Comparison of ENCODE assay signal across 19 cellular contexts in the genomic region with DNA sequence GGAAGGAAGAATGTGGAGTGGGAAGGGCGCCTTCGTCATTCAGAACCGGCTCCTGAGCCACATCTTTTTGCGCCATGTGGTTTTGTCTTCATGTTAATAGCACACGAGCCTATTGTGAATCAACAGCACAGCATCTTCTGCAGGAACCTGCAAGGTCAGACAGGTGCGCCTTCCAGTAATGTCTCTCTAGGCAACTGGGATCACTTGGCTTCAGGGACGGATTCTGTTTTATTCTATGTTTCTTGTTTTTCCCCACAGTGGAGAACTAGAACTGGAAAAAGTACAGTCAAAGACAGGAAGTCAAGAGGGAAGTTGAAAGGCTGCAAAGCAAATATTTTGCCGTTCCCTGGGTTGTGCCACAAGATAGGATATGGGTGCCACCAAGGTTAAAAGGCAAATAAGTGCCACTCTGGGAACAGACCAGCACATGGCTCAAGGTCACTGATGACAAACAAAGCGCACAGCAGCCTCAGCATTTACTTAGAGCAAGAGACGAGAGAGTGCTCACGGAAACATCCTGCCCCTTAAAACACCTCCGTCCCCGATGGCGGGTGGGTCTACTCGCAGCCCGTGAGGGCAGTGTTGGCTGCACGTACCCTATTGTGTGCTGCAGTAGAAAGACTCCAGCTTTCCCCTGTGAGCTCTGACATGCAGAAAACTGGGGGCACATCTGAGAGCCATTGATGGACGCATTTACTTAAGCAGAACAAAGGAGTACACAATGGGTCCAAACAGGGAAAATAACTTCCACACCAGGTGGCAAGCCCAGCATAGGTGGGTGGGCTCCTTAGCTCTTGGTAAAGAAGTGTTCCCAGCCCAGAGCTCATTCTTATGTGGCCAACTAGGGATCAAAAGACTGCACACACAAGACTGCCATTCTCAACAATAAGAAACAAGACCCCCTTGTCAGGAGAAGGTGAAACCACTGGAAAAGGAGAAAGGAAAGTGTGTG.
DNase-seq lines count a peak whose midpoint lies in the region; ATAC-seq and TF ChIP-seq lines count a peak whose summit lies in the region.
"Had no signal": no experiment of that assay in that cellular context is flagged by ENCODE, and none has a peak within 500 bp of the region (broad histone marks: within the 10 kb centered on the region; RNA-seq: fewer than 3 reads in every experiment).

No MANE protein-coding gene starts in this region.

- no peak overlapping the region for H3K27ac Mint-ChIP-seq in MCF 10A (ENCODE audit: low read depth, unreplicated experiment)

- intact Hi-C loops in Right ventricle myocardium inferior (cut with DNase I), result no loop called here
- intact Hi-C loops in left cardiac atrium (cut with DNase I), result no loop called here
- intact Hi-C loops in thyroid gland (cut with DNase I), result no loop called here
- intact Hi-C loops in posterior cingulate gyrus (cut with DNase I), result no loop called here
- intact Hi-C loops in MCF 10A (cut with micrococcal nuclease), result no loop called here

- no peaks in the 10 kb centered on the region for H3K27me3 ChIP-seq in neuron (ENCODE audit: insufficient read depth, low read length)
- H3K27me3 ChIP-seq in thyroid gland, result no peaks in the 10 kb centered on the region

- CTCF ChIA-PET in MCF 10A (lab: Yijun Ruan, JAX), result no interaction called here

- no peaks in the 10 kb centered on the region for H3K9me3 Mint-ChIP-seq in MCF 10A (ENCODE audit: unreplicated experiment)

- TF ChIP-seq POLR2A in thyroid gland (IDR thresholded peaks at IDR 0.05), result no peak

- no peak overlapping the region for H3K27ac ChIP-seq in thyroid gland
- H3K27ac ChIP-seq: GM23248, HL-60, PC-9 had no signal

- H3K36me3 ChIP-seq in neuron (ENCODE audit: insufficient read depth, low read length) (no peaks in the 10 kb centered on the region), thyroid gland (no peaks in the 10 kb centered on the region)

- H3K4me1 Mint-ChIP-seq in MCF 10A (ENCODE audit: insufficient read depth, unreplicated experiment), result no peaks in the 10 kb centered on the region

- DNase-seq in Right ventricle myocardium inferior (ENCODE audit: missing footprints), result peak; percentile 55
- DNase-seq in left cardiac atrium, result no peak
- peak; percentile 36 to 67 for DNase-seq in dermis microvascular lymphatic vessel endothelial cell (ENCODE audit: low read depth in 2 of 2)
- no peak for DNase-seq in thyroid gland
- DNase-seq in posterior cingulate gyrus, result no peak
- DNase-seq in activated naive CD4-positive, alpha-beta T cell (lab: John Stamatoyannopoulos, UW), result no peak
- no peak for DNase-seq in MCF 10A (ENCODE audit: unreplicated experiment)
- DNase-seq: DND-41, GF-D8, GM23248, KG1, NCI-H1092 treated with DMSO at 0.1 percent for 48 hours, NCI-H187, NCI-H526 treated with DMSO at 0.1 percent for 48 hours, PC-9, Right ventricle myocardium superior had no signal

- H3K4me3 ChIP-seq in neuron (ENCODE audit: low read length), result peak overlapping the region; percentile 24
- no peak overlapping the region for H3K4me3 ChIP-seq in thyroid gland (replicated peaks in 1 of 3)
- H3K4me3 ChIP-seq: GM23248, PC-9 had no signal

- TF ChIP-seq CTCF in thyroid gland (IDR thresholded peaks at IDR 0.05) (no peak), MCF 10A (IDR thresholded peaks at IDR 0.05; ENCODE audit: unreplicated experiment) (no peak)

- H2AFZ ChIP-seq in neuron (ENCODE audit: low read depth, low read length), result peak overlapping the region; percentile 6
- H2AFZ ChIP-seq: GM23248, PC-9 had no signal

- H3K4me3 Mint-ChIP-seq in MCF 10A (ENCODE audit: unreplicated experiment), result no peak overlapping the region

- WGBS in thyroid gland, 2 donors, result 88% methylated on average over 18 of the region's 18 CpGs

- H3K36me3 Mint-ChIP-seq in MCF 10A (ENCODE audit: insufficient read depth, unreplicated experiment), result no peaks in the 10 kb centered on the region

- ATAC-seq in Right ventricle myocardium inferior (no peak), left cardiac atrium (no peak)
- ATAC-seq: SK-N-SH treated with all-trans-retinoic acid at 6 μM for 48 hours had no signal

- H3K4me1 ChIP-seq in neuron (ENCODE audit: insufficient read depth, low read length) (peaks cover 23% of the 10 kb centered on the region), thyroid gland (no peaks in the 10 kb centered on the region)

- BruUV-seq in MCF 10A (replicated peaks; lab: Mats Ljungman, UMichigan), result no TSS peak

- no peaks in the 10 kb centered on the region for H3K27me3 Mint-ChIP-seq in MCF 10A (ENCODE audit: insufficient read depth, unreplicated experiment)

- POLR2A ChIA-PET in MCF 10A (lab: Yijun Ruan, JAX), result no interaction called here

- H3K9me3 ChIP-seq in neuron (ENCODE audit: low read length), result peaks cover 2% of the 10 kb centered on the region
- H3K9me3 ChIP-seq in thyroid gland, result no peaks in the 10 kb centered on the region

Comparison
In these comparisons a context has a peak if more than half of its experiments do, and no peak if none do; other contexts are left out.
1. DNase-seq: peak in Right ventricle myocardium inferior (single experiment) and dermis microvascular lymphatic vessel endothelial cell (2 of 2); none in left cardiac atrium (single experiment), thyroid gland (0 of 2), posterior cingulate gyrus (0 of 10), activated naive CD4-positive, alpha-beta T cell (0 of 4) and MCF 10A (single experiment).